Comparison of ENCODE assay signal across 11 cellular contexts in the genomic region with DNA sequence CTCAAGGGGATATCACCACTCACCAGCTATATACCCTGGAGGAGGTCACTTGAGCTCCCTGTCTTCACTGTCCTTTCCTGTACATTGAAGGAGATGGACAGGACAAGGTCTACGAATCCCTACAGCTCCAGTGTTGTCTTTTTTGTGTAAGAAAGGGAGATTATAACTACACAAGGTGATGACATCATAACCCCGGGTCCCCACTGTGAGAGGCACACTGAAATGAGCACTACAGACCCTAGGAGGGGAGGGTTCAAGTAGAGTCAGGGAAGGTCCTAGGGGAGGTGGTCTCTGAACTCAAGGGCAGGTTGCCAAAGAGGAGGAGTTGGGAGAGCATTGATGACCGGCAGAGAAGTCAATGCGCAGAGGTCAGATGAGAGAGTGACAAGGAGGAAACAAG.
"Had no signal": no experiment of that assay in that cellular context is flagged by ENCODE, and none has a peak within 500 bp of the region (broad histone marks: within the 10 kb centered on the region; RNA-seq: fewer than 3 reads in every experiment).

No MANE protein-coding gene starts in this region.

- H2AFZ ChIP-seq: GM23248, GM23338 had no signal

- H3K36me3 ChIP-seq: HAP-1 had no signal

- H3K9ac ChIP-seq: GM23248 had no signal

- ATAC-seq: GM23338, HCT116 had no signal

- DNase-seq: GM23248, GOT3, H7, H9, HCEC 1CT, HFFc6 had no signal

- FAIRE-seq: H1, H54 had no signal

- H3K27ac ChIP-seq: GM23248 had no signal

- H3K4me1 ChIP-seq: HAP-1 had no signal

- H3K4me2 ChIP-seq: GM23338 had no signal

- H3K9me3 ChIP-seq: HAP-1 had no signal

- H3K4me3 ChIP-seq: GM23248, GM23338, HAP-1 had no signal
